ENCODE assay signal across 13 cellular contexts in the genomic region with DNA sequence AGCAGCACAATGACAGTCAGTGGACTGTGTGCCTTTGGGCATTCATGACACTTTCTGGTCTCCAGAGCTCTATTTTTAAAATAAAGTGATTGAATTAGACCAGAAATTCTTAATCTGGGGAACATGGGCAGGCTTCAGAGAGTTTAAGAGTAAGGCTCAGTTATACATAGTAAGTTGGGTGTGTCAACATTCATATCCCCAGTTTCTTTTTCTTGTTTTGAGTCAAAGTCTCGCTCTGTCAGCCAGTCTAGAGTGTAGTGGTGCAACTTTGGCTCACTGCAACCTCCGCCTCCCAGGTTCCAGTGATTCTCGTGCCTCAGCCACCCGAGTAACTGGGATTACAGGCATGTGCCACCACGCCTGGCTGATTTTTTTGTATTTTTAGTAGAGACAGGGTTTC. TPM values are rescaled to one million over a fixed set of nuclear protein-coding genes. Genes with fewer than 3 reads are reported as not detected.
DNase-seq lines count a peak whose midpoint lies in the region; ATAC-seq and TF ChIP-seq lines count a peak whose summit lies in the region.
"Had no signal": no experiment of that assay in that cellular context is flagged by ENCODE, and none has a peak within 500 bp of the region (broad histone marks: within the 10 kb centered on the region; RNA-seq: fewer than 3 reads in every experiment).

No MANE protein-coding gene starts in this region.

- intact Hi-C loops in natural killer cell (cut with micrococcal nuclease), result no loop called here

- peaks cover 0 to 6% of the 10 kb centered on the region in 2 donors for H3K9me3 Mint-ChIP-seq in stimulated activated naive B cell treated with anti-CD40 and anti-IgM and Interleukin-4, amounts not matched to agents 10 μg/mL and 1 μg/mL and 100 μg/mL, for 72 hours
- H3K9me3 Mint-ChIP-seq in natural killer cell, result no peaks in the 10 kb centered on the region

- peaks cover 0 to 1% of the 10 kb centered on the region in 2 donors for H3K36me3 Mint-ChIP-seq in stimulated activated naive B cell treated with anti-CD40 and anti-IgM and Interleukin-4, amounts not matched to agents 10 μg/mL and 1 μg/mL and 100 μg/mL, for 72 hours
- no peaks in the 10 kb centered on the region for H3K36me3 Mint-ChIP-seq in natural killer cell

- H3K27me3 Mint-ChIP-seq in stimulated activated naive B cell treated with anti-CD40 and anti-IgM and Interleukin-4, amounts not matched to agents 10 μg/mL and 1 μg/mL and 100 μg/mL, for 72 hours, result peaks cover 22 to 26% of the 10 kb centered on the region in 2 donors
- peaks cover 6 to 20% of the 10 kb centered on the region in 2 donors for H3K27me3 Mint-ChIP-seq in natural killer cell (ENCODE audit: low read depth in 2 of 2)

- H3K4me3 Mint-ChIP-seq in stimulated activated naive B cell treated with anti-CD40 and anti-IgM and Interleukin-4, amounts not matched to agents 10 μg/mL and 1 μg/mL and 100 μg/mL, for 72 hours, result no peak overlapping the region
- no peak overlapping the region for H3K4me3 Mint-ChIP-seq in natural killer cell

- ATAC-seq in GM18858 (IDR thresholded peaks at IDR 0.05; ENCODE audit: unreplicated experiment) (peak; percentile 57), GM21526 (IDR thresholded peaks at IDR 0.05; ENCODE audit: low FRiP score, unreplicated experiment) (peak; percentile 92), HG03039 (IDR thresholded peaks at IDR 0.05; ENCODE audit: unreplicated experiment) (peak; percentile 73), HG03175 (IDR thresholded peaks at IDR 0.05; ENCODE audit: unreplicated experiment) (no peak), natural killer cell (no peak)
- no peak for ATAC-seq in stimulated activated naive B cell treated with anti-CD40 and anti-IgM and Interleukin-4, amounts not matched to agents 10 μg/mL and 1 μg/mL and 100 μg/mL, for 72 hours (replicated peaks)

- no peaks in the 10 kb centered on the region for H3K4me1 Mint-ChIP-seq in stimulated activated naive B cell treated with anti-CD40 and anti-IgM and Interleukin-4, amounts not matched to agents 10 μg/mL and 1 μg/mL and 100 μg/mL, for 72 hours
- no peaks in the 10 kb centered on the region for H3K4me1 Mint-ChIP-seq in natural killer cell

- DNase-seq in stimulated activated naive B cell treated with anti-CD40 and anti-IgM and Interleukin-4, amounts not matched to agents 10 μg/mL and 1 μg/mL and 100 μg/mL, for 72 hours, result no peak
- DNase-seq in DMS53 (lab: John Stamatoyannopoulos, UW) (no peak), natural killer cell (no peak)
- DNase-seq: COR-L47, NCI-H1092, NCI-H2081 treated with DMSO at 0.1 percent for 48 hours, NCI-H510A treated with DMSO at 0.1 percent for 48 hours had no signal

- TF ChIP-seq CTCF in natural killer cell (IDR thresholded peaks at IDR 0.05), result no peak

- H3K27ac Mint-ChIP-seq in stimulated activated naive B cell treated with anti-CD40 and anti-IgM and Interleukin-4, amounts not matched to agents 10 μg/mL and 1 μg/mL and 100 μg/mL, for 72 hours, result peak overlapping the region; percentile 51
- H3K27ac Mint-ChIP-seq in natural killer cell, result no peak overlapping the region

RNA-seq across cellular contexts. Expression of a gene that starts 13.7 kb away (rescaled TPM):
- not detected for total RNA-seq in natural killer cell
- total RNA-seq: MCF 10A, SJSA1 had no signal

RNA-seq across cellular contexts. Expression of a gene that starts 59.0 kb away (rescaled TPM):
- 10 to 100 TPM; 30.5 to 38.0 (median 30.9) TPM for total RNA-seq in natural killer cell

Comparison
In these comparisons a context has a peak if more than half of its experiments do, and no peak if none do; other contexts are left out.
1. ATAC-seq: peak in GM18858 (single experiment), GM21526 (single experiment) and HG03039 (single experiment); none in stimulated activated naive B cell treated with anti-CD40 and anti-IgM and Interleukin-4, amounts not matched to agents 10 μg/mL and 1 μg/mL and 100 μg/mL, for 72 hours (0 of 2), HG03175 (single experiment) and natural killer cell (0 of 3).